ENCODE assay signal across 29 cellular contexts in genomic region chr18:6310714-6311113, GRCh38.
"Had no signal": no experiment of that assay in that cellular context is flagged by ENCODE, and none has a peak within 500 bp of the region (broad histone marks: within the 10 kb centered on the region; RNA-seq: fewer than 3 reads in every experiment).

No MANE protein-coding gene starts in this region.

- H2AFZ ChIP-seq: hepatocyte had no signal

- H3K9me3 ChIP-seq: colonic mucosa, esophagus squamous epithelium, gastrocnemius medialis, gastroesophageal sphincter had no signal

- H3K4me2 ChIP-seq: hepatocyte had no signal

- DNase-seq: colonic mucosa; cortex of kidney; dermis blood vessel endothelial cell; dorsolateral prefrontal cortex; effector CD4-positive, alpha-beta T cell; effector CD8-positive, alpha-beta T cell; effector memory CD4-positive, alpha-beta T cell; effector memory CD8-positive, alpha-beta T cell; endodermal cell; erythroblast; esophagus squamous epithelium; foreskin fibroblast; foreskin keratinocyte; foreskin melanocyte; gastrocnemius medialis; glutamatergic neuron; head of caudate nucleus; heart left ventricle; heart right ventricle had no signal

- ATAC-seq: effector memory CD8-positive, alpha-beta T cell; esophagus mucosa; foreskin keratinocyte; gastrocnemius medialis; gastroesophageal sphincter; heart left ventricle; heart right ventricle had no signal

- FAIRE-seq: colon, endometrium, endothelial cell of umbilical vein, frontal cortex had no signal

- H3K36me3 ChIP-seq: colonic mucosa, esophagus muscularis mucosa, gastrocnemius medialis, gastroesophageal sphincter had no signal

- H3K79me2 ChIP-seq: hepatocyte had no signal

- H3K4me1 ChIP-seq: colonic mucosa, esophagus muscularis mucosa, foreskin keratinocyte, gastrocnemius medialis, gastroesophageal sphincter, heart right ventricle had no signal

- H3K27ac ChIP-seq: colonic mucosa, coronary artery, dorsolateral prefrontal cortex, epithelial cell of prostate, esophagus muscularis mucosa, esophagus squamous epithelium, foreskin keratinocyte, gastrocnemius medialis, gastroesophageal sphincter, heart left ventricle, heart right ventricle, hepatocyte had no signal

- H3K4me3 ChIP-seq: colonic mucosa, coronary artery, dorsolateral prefrontal cortex, esophagus muscularis mucosa, esophagus squamous epithelium, gastrocnemius medialis, gastroesophageal sphincter, heart left ventricle, heart right ventricle, hepatocyte had no signal

- H3K27me3 ChIP-seq: colonic mucosa, dorsolateral prefrontal cortex, esophagus muscularis mucosa, esophagus squamous epithelium, foreskin keratinocyte, gastrocnemius medialis, gastroesophageal sphincter, heart left ventricle, heart right ventricle, hepatocyte had no signal
